ENCODE assay signal across 13 cellular contexts in the genomic region with DNA sequence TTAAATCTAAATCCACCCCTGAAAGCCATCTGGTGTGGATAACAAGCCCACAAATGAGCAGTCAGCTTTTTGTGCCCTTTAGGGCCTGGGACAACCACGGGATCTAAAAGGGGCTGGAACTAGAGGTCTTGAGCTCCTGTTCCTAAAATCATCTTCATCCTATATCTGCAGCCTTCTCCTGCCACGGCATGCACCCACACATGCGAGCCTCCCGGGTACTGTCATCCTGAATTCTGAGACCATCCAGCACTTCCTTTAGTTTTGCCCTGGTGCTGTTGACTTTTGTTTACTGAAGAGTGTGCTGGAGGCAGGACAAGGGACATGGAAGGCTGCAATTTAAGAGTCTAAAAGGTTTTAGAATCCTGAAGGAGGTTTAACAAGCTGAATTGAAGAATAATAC.
DNase-seq lines count a peak whose midpoint lies in the region; ATAC-seq and TF ChIP-seq lines count a peak whose summit lies in the region.
"Had no signal": no experiment of that assay in that cellular context is flagged by ENCODE, and none has a peak within 500 bp of the region (broad histone marks: within the 10 kb centered on the region; RNA-seq: fewer than 3 reads in every experiment).

No MANE protein-coding gene starts in this region.

- H3K4me3 Mint-ChIP-seq in CD4-positive, alpha-beta T cell = no peak overlapping the region
- no peak overlapping the region for H3K4me3 Mint-ChIP-seq in activated naive CD4-positive, alpha-beta T cell treated with anti-CD3 and anti-CD28 coated beads for 36 hours
- H3K4me3 Mint-ChIP-seq: H9 had no signal

- H3K36me3 ChIP-seq in esophagus muscularis mucosa (no peaks in the 10 kb centered on the region), rectal smooth muscle tissue (ENCODE audit: control insufficient read depth, insufficient read depth, low read length) (no peaks in the 10 kb centered on the region), Karpas-422 (ENCODE audit: insufficient read depth, low read length) (no peaks in the 10 kb centered on the region), lower lobe of right lung (no peaks in the 10 kb centered on the region)

- no peak for TF ChIP-seq POLR2A in esophagus muscularis mucosa (IDR thresholded peaks at IDR 0.05; ENCODE audit: low read depth)

- H3K9me3 Mint-ChIP-seq in CD4-positive, alpha-beta T cell = no peaks in the 10 kb centered on the region
- H3K9me3 Mint-ChIP-seq in activated naive CD4-positive, alpha-beta T cell treated with anti-CD3 and anti-CD28 coated beads for 36 hours = peaks cover 1% of the 10 kb centered on the region

- POLR2A ChIA-PET in CD4-positive, alpha-beta T cell (lab: Charles Lee) = no interaction called here

- CTCF ChIA-PET in CD4-positive, alpha-beta T cell (lab: Charles Lee) = no interaction called here
- CTCF ChIA-PET in activated naive CD4-positive, alpha-beta T cell treated with anti-CD3 and anti-CD28 coated beads for 36 hours (lab: Charles Lee) = interaction anchor here (1.3 kb wide), 1 partner anchor 15 kb away, joined by 3 read pairs; no protein-coding TSS in a partner anchor

- H3K9me2 ChIP-seq in Karpas-422 (replicated peaks; ENCODE audit: insufficient read depth, low read length) = no peaks in the 10 kb centered on the region

- H3K9me3 ChIP-seq in CD4-positive, alpha-beta T cell (ENCODE audit: control insufficient read depth, low read length) = no peaks in the 10 kb centered on the region
- H3K9me3 ChIP-seq in esophagus muscularis mucosa = no peaks in the 10 kb centered on the region
- H3K9me3 ChIP-seq in Karpas-422 (ENCODE audit: low read length) = no peaks in the 10 kb centered on the region; the same call in 1 of the 2 replicates
- H3K9me3 ChIP-seq in lower lobe of right lung = no peaks in the 10 kb centered on the region

- H2AFZ ChIP-seq in Karpas-422 (ENCODE audit: low read length) = no peak overlapping the region

- no peaks in the 10 kb centered on the region for H3K27me3 Mint-ChIP-seq in CD4-positive, alpha-beta T cell
- no peaks in the 10 kb centered on the region for H3K27me3 Mint-ChIP-seq in activated naive CD4-positive, alpha-beta T cell treated with anti-CD3 and anti-CD28 coated beads for 36 hours (ENCODE audit: low read depth)

- peak overlapping the region; percentile 89 for H3K27ac Mint-ChIP-seq in CD4-positive, alpha-beta T cell
- H3K27ac Mint-ChIP-seq in activated naive CD4-positive, alpha-beta T cell treated with anti-CD3 and anti-CD28 coated beads for 36 hours = no peak overlapping the region
- H3K27ac Mint-ChIP-seq: H9 had no signal

- no peak for TF ChIP-seq CTCF in CD4-positive, alpha-beta T cell (IDR thresholded peaks at IDR 0.05)
- no peak for TF ChIP-seq CTCF in esophagus muscularis mucosa (IDR thresholded peaks at IDR 0.05)
- TF ChIP-seq CTCF in lower lobe of right lung (IDR thresholded peaks at IDR 0.05) = no peak

- H3K4me3 ChIP-seq in esophagus muscularis mucosa (no peak overlapping the region), rectal smooth muscle tissue (ENCODE audit: low read length) (no peak overlapping the region), Karpas-422 (ENCODE audit: low read length) (no peak overlapping the region), lower lobe of right lung (no peak overlapping the region)
- H3K4me3 ChIP-seq: BLaER1 had no signal

- no peaks in the 10 kb centered on the region for H4K20me1 ChIP-seq in Karpas-422 (ENCODE audit: insufficient read depth, low read depth, low read length)

- no peak overlapping the region for H3K27ac ChIP-seq in CD4-positive, alpha-beta T cell (ENCODE audit: low read depth, low read length)
- peak overlapping the region; percentile 53 to 75 (median 70) for H3K27ac ChIP-seq in esophagus muscularis mucosa (replicated peaks in 1 of 4)
- H3K27ac ChIP-seq in rectal smooth muscle tissue (ENCODE audit: low read depth, low read length) = peak overlapping the region; percentile 75
- H3K27ac ChIP-seq in Karpas-422 (ENCODE audit: low read length) = no peak overlapping the region
- H3K27ac ChIP-seq in lower lobe of right lung = no peak overlapping the region

- no peaks in the 10 kb centered on the region for H3K79me2 ChIP-seq in Karpas-422 (ENCODE audit: low read length)

- no peak for TF ChIP-seq EP300 in esophagus muscularis mucosa (IDR thresholded peaks at IDR 0.05)

- H3K36me3 Mint-ChIP-seq in CD4-positive, alpha-beta T cell (ENCODE audit: low read depth) = peaks cover 24% of the 10 kb centered on the region
- H3K36me3 Mint-ChIP-seq in activated naive CD4-positive, alpha-beta T cell treated with anti-CD3 and anti-CD28 coated beads for 36 hours (ENCODE audit: low read depth) = peaks cover 6% of the 10 kb centered on the region

- intact Hi-C loops in CD4-positive, alpha-beta T cell (cut with DNase I, micrococcal nuclease) = no loop called here
- intact Hi-C loops in esophagus muscularis mucosa (cut with DNase I) = no loop called here
- intact Hi-C loops in activated naive CD4-positive, alpha-beta T cell treated with anti-CD3 and anti-CD28 coated beads for 36 hours (cut with micrococcal nuclease) = no loop called here
- intact Hi-C loops in lower lobe of right lung (cut with DNase I) = no loop called here

- DNase-seq in activated CD8-positive, alpha-beta memory T cell treated with anti-CD3 and anti-CD28 coated beads for 24 hours = peak; percentile 37
- DNase-seq in activated CD8-positive, alpha-beta memory T cell treated with anti-CD3 and anti-CD28 coated beads, Interleukin-2, amount 50 U/mL, for 48 hours = no peak
- DNase-seq in CD4-positive, alpha-beta T cell = no peak
- DNase-seq in esophagus muscularis mucosa (ENCODE audit: extremely low spot score) (no peak), Karpas-422 (no peak), lower lobe of right lung (no peak)
- no peak for DNase-seq in activated naive CD4-positive, alpha-beta T cell treated with anti-CD3 and anti-CD28 coated beads for 36 hours
- DNase-seq: H9, Kasumi-1, NCI-H1930, NCI-H2171 treated with DMSO at 0.1 percent for 48 hours had no signal

- no peak overlapping the region for H3K9ac ChIP-seq in rectal smooth muscle tissue (ENCODE audit: low read length)
- no peak overlapping the region for H3K9ac ChIP-seq in Karpas-422 (ENCODE audit: low read length)
- H3K9ac ChIP-seq: BLaER1 had no signal

- peaks cover 51 to 92% (median 74%) of the 10 kb centered on the region in 4 donors for H3K4me1 ChIP-seq in esophagus muscularis mucosa
- H3K4me1 ChIP-seq in rectal smooth muscle tissue (ENCODE audit: control insufficient read depth, insufficient read depth, low read length) = peaks cover 48% of the 10 kb centered on the region
- peaks cover 18% of the 10 kb centered on the region for H3K4me1 ChIP-seq in Karpas-422 (ENCODE audit: low read length)
- H3K4me1 ChIP-seq in lower lobe of right lung = peaks cover 17% of the 10 kb centered on the region

- ATAC-seq in CD4-positive, alpha-beta T cell (ENCODE audit: poor library complexity) = no peak
- no peak for ATAC-seq in lower lobe of right lung

- no peak overlapping the region for H3K4me2 ChIP-seq in Karpas-422 (ENCODE audit: low read depth, low read length, poor library complexity, severe bottlenecking)
- H3K4me2 ChIP-seq: BLaER1 had no signal

- H3K4me1 Mint-ChIP-seq in CD4-positive, alpha-beta T cell (ENCODE audit: low read depth) = peaks cover 43% of the 10 kb centered on the region
- peaks cover 28% of the 10 kb centered on the region for H3K4me1 Mint-ChIP-seq in activated naive CD4-positive, alpha-beta T cell treated with anti-CD3 and anti-CD28 coated beads for 36 hours (ENCODE audit: low read depth)

- 86% methylated on average over 4 of the region's 4 CpGs for WGBS in esophagus muscularis mucosa

- no peaks in the 10 kb centered on the region for H3K27me3 ChIP-seq in CD4-positive, alpha-beta T cell (ENCODE audit: control insufficient read depth, insufficient read depth, low read length)
- H3K27me3 ChIP-seq in esophagus muscularis mucosa (no peaks in the 10 kb centered on the region), rectal smooth muscle tissue (ENCODE audit: control insufficient read depth, insufficient read depth, low read length) (no peaks in the 10 kb centered on the region), Karpas-422 (ENCODE audit: low read length) (no peaks in the 10 kb centered on the region), lower lobe of right lung (ENCODE audit: low read depth) (no peaks in the 10 kb centered on the region)
- H3K27me3 ChIP-seq: BLaER1 had no signal

Comparison
In these comparisons a context has a peak if more than half of its experiments do, and no peak if none do; other contexts are left out.
1. H3K27ac ChIP-seq: peak in esophagus muscularis mucosa (4 of 4) and rectal smooth muscle tissue (single experiment); none in CD4-positive, alpha-beta T cell (single experiment), Karpas-422 (single experiment) and lower lobe of right lung (single experiment).